In genomic region chr2:229268626-229269025, GRCh38 we compare ENCODE assay signal across 17 cellular contexts. TPM values are rescaled to one million over a fixed set of nuclear protein-coding genes. Genes with fewer than 3 reads are reported as not detected.
A peak's percentile ranks its signal among the peaks of the same experiment; 100 is the strongest.
DNase-seq lines count a peak whose midpoint lies in the region; ATAC-seq and TF ChIP-seq lines count a peak whose summit lies in the region.
"Had no signal": no experiment of that assay in that cellular context is flagged by ENCODE, and none has a peak within 500 bp of the region (broad histone marks: within the 10 kb centered on the region; RNA-seq: fewer than 3 reads in every experiment).

No MANE protein-coding gene starts in this region.

- DNase-seq in heart left ventricle (no peak), cardiac septum (ENCODE audit: low spot score) (no peak), choroid plexus epithelial cell (ENCODE audit: low read depth) (peak; percentile 60), myocyte (ENCODE audit: low read depth) (peak; percentile 57), upper lobe of right lung (no peak), amniotic stem cell (lab: John Stamatoyannopoulos, UW) (no peak), hippocampal formation (lab: John Stamatoyannopoulos, UW) (no peak)
- DNase-seq in activated CD4-positive, alpha-beta T cell treated with anti-CD3 and anti-CD28 coated beads for 1 hour: no peak
- DNase-seq: 8988T; activated CD4-positive, alpha-beta T cell treated with anti-CD3 and anti-CD28 coated beads, Interleukin-2, amount 50 U/mL, for 48 hours; activated gamma-delta T cell; Calu3; erythroblast; NCI-H1105; T1000 had no signal

- peaks cover 0 to 5% (median 0%) of the 10 kb centered on the region in 9 donors for H3K27me3 ChIP-seq in heart left ventricle
- H3K27me3 ChIP-seq in upper lobe of right lung: no peaks in the 10 kb centered on the region

- H3K36me3 ChIP-seq in heart left ventricle: no peaks in the 10 kb centered on the region
- no peaks in the 10 kb centered on the region for H3K36me3 ChIP-seq in upper lobe of right lung

- H3K27ac ChIP-seq in heart left ventricle (peak overlapping the region in 5 of 12 donors; percentile 8 to 78 (median 13)), upper lobe of right lung (no peak overlapping the region)
- H3K27ac ChIP-seq: RWPE1 had no signal

- TF ChIP-seq POLR2A in heart left ventricle (IDR thresholded peaks at IDR 0.05): no peak

- TF ChIP-seq CTCF in heart left ventricle (IDR thresholded peaks at IDR 0.05): no peak
- no peak for TF ChIP-seq CTCF in choroid plexus epithelial cell (conservative IDR thresholded peaks at IDR 0.05; ENCODE audit: low read depth, low read length)
- no peak for TF ChIP-seq CTCF in upper lobe of right lung (IDR thresholded peaks at IDR 0.05)

- ATAC-seq in heart left ventricle: no peak
- ATAC-seq in upper lobe of right lung: no peak
- ATAC-seq: sciatic nerve had no signal

- intact Hi-C loops in heart left ventricle (cut with DNase I) (loop anchor here in 2 of 10 donors (5.0 to 10.0 kb wide), 2 partner anchors 136 to 316 kb away; no protein-coding TSS in a partner anchor), cardiac septum (cut with DNase I) (no loop called here), upper lobe of right lung (cut with DNase I) (no loop called here)

- H3K4me1 ChIP-seq in heart left ventricle (peaks cover 0 to 25% (median 2%) of the 10 kb centered on the region in 12 donors), upper lobe of right lung (peaks cover 19% of the 10 kb centered on the region)

- H3K4me3 ChIP-seq in heart left ventricle (peak overlapping the region in 10 of 12 donors; percentile 18 to 88 (median 74)), choroid plexus epithelial cell (ENCODE audit: low read depth, low read length) (peak overlapping the region; percentile 3), upper lobe of right lung (peak overlapping the region; percentile 72)

- H3K9me3 ChIP-seq in heart left ventricle (no peaks in the 10 kb centered on the region), upper lobe of right lung (no peaks in the 10 kb centered on the region)

- 49 to 61% (median 54%) methylated on average over 4 of the region's 4 CpGs for WGBS in heart left ventricle, 4 donors

RNA-seq across cellular contexts. Expression of gene PID1, which starts 2.5 kb away (rescaled TPM):
- 10 to 100 TPM in 2 of 9 donors, 1 to 10 TPM in 7; 3.1 to 17.7 (median 7.1) TPM for total RNA-seq in heart left ventricle
- 1 to 10 TPM; 2.1 to 9.9 TPM for polyA plus RNA-seq in heart left ventricle
- total RNA-seq in cardiac septum: 4.3 TPM
- total RNA-seq in myocyte: 8.5 and 9.0 TPM in 2 replicates
- 30.6 TPM for polyA plus RNA-seq in myocyte (2012)
- total RNA-seq in upper lobe of right lung: 51.4 TPM

Comparison
In these comparisons a context has a peak if more than half of its experiments do, and no peak if none do; other contexts are left out.
1. DNase-seq: peak in choroid plexus epithelial cell (single experiment) and myocyte (single experiment); none in heart left ventricle (0 of 5), cardiac septum (single experiment), upper lobe of right lung (single experiment), activated CD4-positive, alpha-beta T cell treated with anti-CD3 and anti-CD28 coated beads for 1 hour (single experiment), amniotic stem cell (single experiment) and hippocampal formation (0 of 2).
2. H3K4me3 ChIP-seq: peak in every context shown above with its lines; median percentile 74 in heart left ventricle; 72 in upper lobe of right lung; 3 in choroid plexus epithelial cell.